Comparison of ENCODE assay signal across 8 cellular contexts in the genomic region with DNA sequence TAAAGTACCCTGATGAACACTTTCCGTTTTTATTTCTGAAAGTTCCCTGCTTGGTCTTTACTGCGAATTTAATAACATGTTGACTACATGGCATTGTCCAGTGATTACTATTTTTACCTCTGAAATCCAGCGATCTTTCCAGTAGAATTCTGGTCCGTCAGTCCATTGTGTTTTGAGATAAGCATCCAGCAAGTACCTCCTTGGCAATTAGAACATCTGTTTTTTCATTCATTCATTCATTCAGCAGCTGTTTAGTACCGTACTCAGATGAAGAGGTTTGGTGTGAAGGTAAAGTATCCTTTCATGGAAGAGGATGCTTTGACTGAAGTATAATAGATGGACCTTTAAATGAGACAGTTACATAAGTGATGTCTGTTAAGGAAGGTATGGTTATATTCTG. TPM values are rescaled to one million over a fixed set of nuclear protein-coding genes. Genes with fewer than 3 reads are reported as not detected.
DNase-seq lines count a peak whose midpoint lies in the region; ATAC-seq and TF ChIP-seq lines count a peak whose summit lies in the region.

No MANE protein-coding gene starts in this region.

- TF ChIP-seq CTCF in breast epithelium (IDR thresholded peaks at IDR 0.05), result no peak

- peak overlapping the region; percentile 99 for H3K4me3 ChIP-seq in ACC112 (ENCODE audit: low read depth, low read length)
- peak overlapping the region; percentile 94 for H3K4me3 ChIP-seq in HUES64 (ENCODE audit: low read length)
- peak overlapping the region; percentile 85 to 96 (median 92) for H3K4me3 ChIP-seq in breast epithelium
- peak overlapping the region; percentile 65 to 85 for H3K4me3 ChIP-seq in mucosa of rectum (ENCODE audit: low read length in 2 of 2)

- peaks cover 53% of the 10 kb centered on the region for H3K79me2 ChIP-seq in ACC112 (ENCODE audit: control insufficient read depth, insufficient read depth, low read length, unreplicated experiment)

- WGBS in HUES64, result 27% methylated on average over 5 of the region's 5 CpGs

- no peaks in the 10 kb centered on the region for H3K9me3 ChIP-seq in HUES64 (ENCODE audit: insufficient read depth, low read depth, low read length)
- H3K9me3 ChIP-seq in breast epithelium, result no peaks in the 10 kb centered on the region
- no peaks in the 10 kb centered on the region for H3K9me3 ChIP-seq in mucosa of rectum (ENCODE audit: control insufficient read depth in 2 of 2, low read length in 2 of 2)

- H3K27me3 ChIP-seq in ACC112 (ENCODE audit: insufficient read depth, low read length) (peaks cover 6% of the 10 kb centered on the region), HUES64 (ENCODE audit: insufficient read depth, low read length) (peaks cover 23% of the 10 kb centered on the region), breast epithelium (no peaks in the 10 kb centered on the region), mucosa of rectum (ENCODE audit: control insufficient read depth in 2 of 2, insufficient read depth in 2 of 2, low read length in 2 of 2) (no peaks in the 10 kb centered on the region)

- DNase-seq in breast epithelium (ENCODE audit: low spot score in 2 of 2), result no peak
- no peak for DNase-seq in left colon
- no peak for DNase-seq in activated effector memory CD4-positive, alpha-beta T cell treated with anti-CD3 and anti-CD28 coated beads, Interleukin-2, amount 50 U/mL, for 16 hours
- DNase-seq in amniotic stem cell (lab: John Stamatoyannopoulos, UW), result no peak
- no peak for DNase-seq in activated CD8-positive, alpha-beta memory T cell treated with anti-CD3 and anti-CD28 coated beads, Interleukin-2, amount 50 U/mL, for 48 hours

- H3K36me3 ChIP-seq in ACC112 (ENCODE audit: insufficient read depth, low read length), result no peaks in the 10 kb centered on the region
- no peaks in the 10 kb centered on the region for H3K36me3 ChIP-seq in HUES64 (ENCODE audit: insufficient read depth, low read length)
- H3K36me3 ChIP-seq in breast epithelium, result no peaks in the 10 kb centered on the region
- no peaks in the 10 kb centered on the region for H3K36me3 ChIP-seq in mucosa of rectum (ENCODE audit: control insufficient read depth in 2 of 2, insufficient read depth in 2 of 2, low read length in 2 of 2)

- peak overlapping the region; percentile 90 for H2AFZ ChIP-seq in ACC112 (ENCODE audit: low read length, unreplicated experiment)

- intact Hi-C loops in breast epithelium (cut with DNase I; ENCODE audit: low total_unique reads) (no loop called here), left colon (cut with DNase I, micrococcal nuclease) (no loop called here)

- no peak for TF ChIP-seq POLR2A in breast epithelium (IDR thresholded peaks at IDR 0.05)

- H3K27ac ChIP-seq in ACC112 (ENCODE audit: low read depth, low read length) (no peak overlapping the region), HUES64 (ENCODE audit: low read depth, low read length) (peak overlapping the region; percentile 93), breast epithelium (peak overlapping the region in 1 of 2 donors; percentile 97), mucosa of rectum (ENCODE audit: low read depth in 2 of 2, low read length in 2 of 2) (peak overlapping the region; percentile 92)

- no peak for ATAC-seq in left colon

- H3K9ac ChIP-seq in HUES64 (ENCODE audit: low read depth, low read length) (peak overlapping the region; percentile 82), mucosa of rectum (ENCODE audit: low read depth in 1 of 2, low read length in 2 of 2) (peak overlapping the region; percentile 66 to 83)

- H3K4me1 ChIP-seq in ACC112 (ENCODE audit: control insufficient read depth, insufficient read depth, low read length, unreplicated experiment), result peaks cover 21% of the 10 kb centered on the region
- peaks cover 16% of the 10 kb centered on the region for H3K4me1 ChIP-seq in HUES64 (ENCODE audit: insufficient read depth, low read length)
- no peaks in the 10 kb centered on the region for H3K4me1 ChIP-seq in breast epithelium
- peaks cover 9 to 15% of the 10 kb centered on the region in 2 donors for H3K4me1 ChIP-seq in mucosa of rectum (ENCODE audit: control insufficient read depth in 2 of 2, insufficient read depth in 2 of 2, low read length in 2 of 2)

RNA-seq across cellular contexts. Expression of gene MAPK8, which starts 1.1 kb away (rescaled TPM):
- 42.8 TPM for polyA plus RNA-seq in HUES64 (2013, experiment 1 of 2)
- 49.3 TPM for polyA plus RNA-seq in HUES64 (2013, experiment 2 of 2)
- total RNA-seq in breast epithelium, result 100 to 1,000 TPM in 1 of 3 donors, 10 to 100 TPM in 2; 52.5 to 108 (median 74.1) TPM
- 10 to 100 TPM; 43.1 to 50.9 TPM for total RNA-seq in left colon

RNA-seq across cellular contexts. Expression of gene FRMPD2, which starts 33.1 kb away (rescaled TPM):
- polyA plus RNA-seq in HUES64 (2013, experiment 1 of 2), result 0.15 TPM
- polyA plus RNA-seq in HUES64 (2013, experiment 2 of 2), result 0.38 TPM
- total RNA-seq in breast epithelium, result 1 to 10 TPM in 2 of 3 donors, not detected in 1; 1.9 to 4.6 TPM
- total RNA-seq in left colon, result under 1 TPM; 0.18 to 0.36 TPM
